Comparison of ENCODE assay signal across 13 cellular contexts in genomic region chr2:42931818-42932195, GRCh38.
DNase-seq lines count a peak whose midpoint lies in the region; ATAC-seq, FAIRE-seq and TF ChIP-seq lines count a peak whose summit lies in the region.
"Had no signal": no experiment of that assay in that cellular context is flagged by ENCODE, and none has a peak within 500 bp of the region (broad histone marks: within the 10 kb centered on the region; RNA-seq: fewer than 3 reads in every experiment).

No MANE protein-coding gene starts in this region.

- peak overlapping the region; percentile 23 for H3K4me2 ChIP-seq in astrocyte (ENCODE audit: low read length)

- H3K27me3 ChIP-seq in astrocyte (ENCODE audit: insufficient read depth, low read length) (no peaks in the 10 kb centered on the region), subcutaneous abdominal adipose tissue (ENCODE audit: control insufficient read depth in 5 of 5, insufficient read depth in 4 of 5, low read length in 5 of 5) (no peaks in the 10 kb centered on the region)

- peak overlapping the region; percentile 42 for H3K27ac Mint-ChIP-seq in astrocyte (ENCODE audit: unreplicated experiment)
- no peak overlapping the region for H3K27ac Mint-ChIP-seq in T-helper 2 cell treated with Interferon-gamma antibody and Interleukin-4, amounts not matched to agents 5 μg/mL and 100 μg/mL, for 36 hours

- peaks cover 5% of the 10 kb centered on the region for H3K27me3 Mint-ChIP-seq in astrocyte (ENCODE audit: low read depth, unreplicated experiment)
- H3K27me3 Mint-ChIP-seq in T-helper 2 cell treated with Interferon-gamma antibody and Interleukin-4, amounts not matched to agents 5 μg/mL and 100 μg/mL, for 36 hours (ENCODE audit: low read depth): no peaks in the 10 kb centered on the region

- H2AFZ ChIP-seq in astrocyte (ENCODE audit: low read depth, low read length): peak overlapping the region; percentile 21

- no peak overlapping the region for H3K27ac ChIP-seq in HEK293 (ENCODE audit: extremely low read depth, low read depth, low read length)
- peak overlapping the region; percentile 22 for H3K27ac ChIP-seq in astrocyte (ENCODE audit: low read depth, low read length)
- peak overlapping the region; percentile 69 for H3K27ac ChIP-seq in subcutaneous abdominal adipose tissue (ENCODE audit: low read depth, low read length)

- H3K79me2 ChIP-seq in astrocyte (ENCODE audit: insufficient read depth, low read length): no peaks in the 10 kb centered on the region

- no peak for FAIRE-seq in astrocyte (lab: Jason Lieb, UNC)
- FAIRE-seq: HTR-8/SVneo had no signal

- H3K4me1 Mint-ChIP-seq in astrocyte (ENCODE audit: low read depth, unreplicated experiment): peaks cover 28% of the 10 kb centered on the region
- H3K4me1 Mint-ChIP-seq in T-helper 2 cell treated with Interferon-gamma antibody and Interleukin-4, amounts not matched to agents 5 μg/mL and 100 μg/mL, for 36 hours (ENCODE audit: low read depth): no peaks in the 10 kb centered on the region

- peaks cover 2% of the 10 kb centered on the region for H3K9me3 Mint-ChIP-seq in astrocyte (ENCODE audit: unreplicated experiment)
- no peaks in the 10 kb centered on the region for H3K9me3 Mint-ChIP-seq in T-helper 2 cell treated with Interferon-gamma antibody and Interleukin-4, amounts not matched to agents 5 μg/mL and 100 μg/mL, for 36 hours

- peak; percentile 64 for DNase-seq in astrocyte (ENCODE audit: low read depth)
- DNase-seq in islet precursor cell: peak; percentile 92
- no peak for DNase-seq in HK-2 (ENCODE audit: unreplicated experiment)
- no peak for DNase-seq in effector CD4-positive, alpha-beta T cell
- no peak for DNase-seq in T-helper 2 cell treated with Interferon-gamma antibody and Interleukin-4, amounts not matched to agents 5 μg/mL and 100 μg/mL, for 36 hours (ENCODE audit: low spot score)
- DNase-seq: activated CD4-positive, alpha-beta T cell treated with anti-CD3 and anti-CD28 coated beads, Interleukin-2, amount 50 U/mL, for 4 hours; activated gamma-delta T cell treated with Interleukin-2 at 50 U/mL for 16 hours; NCI-H1694 had no signal

- H3K4me3 ChIP-seq in HEK293 (ENCODE audit: low read depth, low read length) (no peak overlapping the region), astrocyte (ENCODE audit: insufficient read depth, low read depth, low read length) (no peak overlapping the region), subcutaneous abdominal adipose tissue (ENCODE audit: low read depth in 1 of 5, low read length in 5 of 5) (no peak overlapping the region)
- H3K4me3 ChIP-seq: lung had no signal

- H4K20me1 ChIP-seq in astrocyte (ENCODE audit: insufficient read depth, low read length): no peaks in the 10 kb centered on the region

- TF ChIP-seq CTCF in HEK293 (tag by site-specific recombination; IDR thresholded peaks at IDR 0.05) (no peak), astrocyte (IDR thresholded peaks at IDR 0.05; ENCODE audit: insufficient read depth, low read depth, low read length) (no peak)

- no peak for ATAC-seq in HG03432 (IDR thresholded peaks at IDR 0.05; ENCODE audit: unreplicated experiment)

- H3K9ac ChIP-seq in astrocyte (ENCODE audit: low read length) (no peak overlapping the region), subcutaneous abdominal adipose tissue (ENCODE audit: low read length in 5 of 5) (no peak overlapping the region)

- H3K9me3 ChIP-seq in HEK293 (ENCODE audit: control insufficient read depth, insufficient read depth, low read depth, low read length) (no peaks in the 10 kb centered on the region), astrocyte (ENCODE audit: insufficient read depth, low read depth, low read length) (no peaks in the 10 kb centered on the region), subcutaneous abdominal adipose tissue (ENCODE audit: control insufficient read depth in 5 of 5, low read length in 5 of 5) (no peaks in the 10 kb centered on the region)

- H3K4me1 ChIP-seq in HEK293 (ENCODE audit: control insufficient read depth, insufficient read depth, low read length) (peaks cover 6% of the 10 kb centered on the region; the same call in 1 of the 2 replicates), astrocyte (ENCODE audit: insufficient read depth, low read length) (peaks cover 36% of the 10 kb centered on the region), subcutaneous abdominal adipose tissue (ENCODE audit: control insufficient read depth in 5 of 5, insufficient read depth in 5 of 5, low read length in 5 of 5) (peaks cover 42 to 87% (median 77%) of the 10 kb centered on the region in 5 donors)

- CTCF ChIA-PET in HEK293 (lab: Yijun Ruan, JAX): interaction anchor here (0.6 to 4.5 kb wide), 10 partner anchors 14 to 1544 kb away, joined by 3 to 22 read pairs (median 4); no protein-coding TSS in a partner anchor

- POLR2A ChIA-PET in HEK293 (lab: Yijun Ruan, JAX): interaction anchor here (0.9 kb wide), 1 partner anchor 26 kb away, joined by 4 read pairs; no protein-coding TSS in a partner anchor

- no peaks in the 10 kb centered on the region for H3K36me3 Mint-ChIP-seq in astrocyte (ENCODE audit: low read depth, unreplicated experiment)
- H3K36me3 Mint-ChIP-seq in T-helper 2 cell treated with Interferon-gamma antibody and Interleukin-4, amounts not matched to agents 5 μg/mL and 100 μg/mL, for 36 hours (ENCODE audit: low read depth): no peaks in the 10 kb centered on the region

- no peaks in the 10 kb centered on the region for H3K36me3 ChIP-seq in HEK293 (ENCODE audit: control insufficient read depth in 2 of 2, insufficient read depth in 1 of 2, low read length in 2 of 2)
- H3K36me3 ChIP-seq in astrocyte (ENCODE audit: insufficient read depth, low read length): no peaks in the 10 kb centered on the region
- no peaks in the 10 kb centered on the region for H3K36me3 ChIP-seq in subcutaneous abdominal adipose tissue (ENCODE audit: control insufficient read depth in 5 of 5, insufficient read depth in 5 of 5, low read length in 5 of 5)

- H3K4me3 Mint-ChIP-seq in astrocyte (ENCODE audit: unreplicated experiment): no peak overlapping the region
- no peak overlapping the region for H3K4me3 Mint-ChIP-seq in T-helper 2 cell treated with Interferon-gamma antibody and Interleukin-4, amounts not matched to agents 5 μg/mL and 100 μg/mL, for 36 hours

TF ChIP-seq in HEK293, 187 proteins besides CTCF, POLR2A, EP300 and RAD21 (continues in another document):
- TF ChIP-seq ZIC2 (tag by site-specific recombination; IDR thresholded peaks at IDR 0.05) (0 out of 2 replicates have a peak, but pooled peaks have one; percentile 22), PATZ1 (tag by site-specific recombination; IDR thresholded peaks at IDR 0.05) (no peak), MZF1 (tag by site-specific recombination; IDR thresholded peaks at IDR 0.05; ENCODE audit: borderline replicate concordance) (no peak), ZNF837 (tag by site-specific recombination; IDR thresholded peaks at IDR 0.05) (no peak), RBAK (tag by site-specific recombination; IDR thresholded peaks at IDR 0.05) (no peak), ZBTB17 (tag by site-specific recombination; IDR thresholded peaks at IDR 0.05) (0 out of 2 replicates have a peak, but pooled peaks have one; percentile 3), ZNF692 (tag by site-specific recombination; IDR thresholded peaks at IDR 0.05) (no peak), ZBTB21 (tag by site-specific recombination; IDR thresholded peaks at IDR 0.05) (no peak), ZFP69B (tag by site-specific recombination; IDR thresholded peaks at IDR 0.05) (0 out of 2 replicates have a peak, but pooled peaks have one; percentile 25), ZNF585B (tag by site-specific recombination; IDR thresholded peaks at IDR 0.05) (no peak)
- TF ChIP-seq, protein P1, sequence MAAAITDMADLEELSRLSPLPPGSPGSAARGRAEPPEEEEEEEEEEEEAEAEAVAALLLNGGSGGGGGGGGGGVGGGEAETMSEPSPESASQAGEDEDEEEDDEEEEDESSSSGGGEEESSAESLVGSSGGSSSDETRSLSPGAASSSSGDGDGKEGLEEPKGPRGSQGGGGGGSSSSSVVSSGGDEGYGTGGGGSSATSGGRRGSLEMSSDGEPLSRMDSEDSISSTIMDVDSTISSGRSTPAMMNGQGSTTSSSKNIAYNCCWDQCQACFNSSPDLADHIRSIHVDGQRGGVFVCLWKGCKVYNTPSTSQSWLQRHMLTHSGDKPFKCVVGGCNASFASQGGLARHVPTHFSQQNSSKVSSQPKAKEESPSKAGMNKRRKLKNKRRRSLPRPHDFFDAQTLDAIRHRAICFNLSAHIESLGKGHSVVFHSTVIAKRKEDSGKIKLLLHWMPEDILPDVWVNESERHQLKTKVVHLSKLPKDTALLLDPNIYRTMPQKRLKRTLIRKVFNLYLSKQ (tag by site-specific recombination; IDR thresholded peaks at IDR 0.05; ENCODE audit: borderline replicate concordance): no peak

Comparison
In these comparisons a context has a peak if more than half of its experiments do, and no peak if none do; other contexts are left out.
1. DNase-seq: peak in astrocyte (single experiment) and islet precursor cell (single experiment); none in HK-2 (single experiment), effector CD4-positive, alpha-beta T cell (single experiment) and T-helper 2 cell treated with Interferon-gamma antibody and Interleukin-4, amounts not matched to agents 5 μg/mL and 100 μg/mL, for 36 hours (single experiment).